ENCODE assay signal across 1 cellular context in the genomic region with DNA sequence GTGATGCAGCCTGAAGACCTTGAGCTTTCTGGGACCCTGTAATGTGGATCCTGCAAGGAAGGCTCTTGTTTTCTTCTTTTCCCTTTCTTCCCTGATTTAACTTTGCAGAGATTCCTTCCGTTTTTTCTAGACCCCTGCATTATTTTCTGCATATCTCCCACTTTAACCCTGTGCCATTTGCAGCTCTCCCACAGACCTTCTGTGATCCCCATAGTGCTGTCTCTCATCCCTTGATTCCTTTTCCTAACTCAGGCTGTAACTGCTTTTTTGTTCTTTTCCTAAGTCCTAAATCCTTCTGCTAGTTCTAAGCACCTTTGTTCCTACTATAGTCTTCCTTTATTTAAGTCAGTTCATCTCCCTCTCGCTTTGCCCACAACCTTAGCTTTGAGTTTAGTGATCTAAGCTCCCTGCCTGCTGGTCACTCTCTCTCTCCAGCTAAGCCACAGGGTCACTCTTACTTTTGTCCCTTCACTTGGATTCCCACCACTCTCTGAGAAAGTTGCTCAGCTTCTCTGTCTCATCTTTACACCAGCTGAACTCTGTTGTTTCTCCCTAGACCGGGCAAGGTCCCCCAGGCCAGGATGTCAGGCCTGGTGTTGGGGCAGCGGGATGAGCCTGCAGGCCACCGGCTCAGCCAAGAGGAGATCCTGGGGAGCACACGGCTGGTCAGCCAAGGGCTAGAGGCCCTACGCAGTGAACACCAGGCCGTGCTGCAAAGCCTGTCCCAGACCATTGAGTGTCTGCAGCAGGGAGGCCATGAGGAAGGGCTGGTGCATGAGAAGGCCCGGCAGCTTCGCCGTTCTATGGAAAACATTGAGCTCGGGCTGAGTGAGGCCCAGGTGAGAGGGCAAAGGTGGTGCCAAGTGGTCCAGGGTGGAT.
TF ChIP-seq lines count a peak whose summit lies in the region.

No MANE protein-coding gene starts in this region.

TF ChIP-seq in IMR-90, 13 proteins besides CTCF, POLR2A, EP300 and RAD21:
- TF ChIP-seq RFX5 (IDR thresholded peaks at IDR 0.05; ENCODE audit: low read depth, low read length) (no peak), SMC3 (IDR thresholded peaks at IDR 0.05; ENCODE audit: low read depth, low read length) (no peak), CHD1 (IDR thresholded peaks at IDR 0.05; ENCODE audit: low read depth, low read length) (no peak), CEBPB (IDR thresholded peaks at IDR 0.05; ENCODE audit: low read depth, low read length) (no peak), RCOR1 (IDR thresholded peaks at IDR 0.05; ENCODE audit: insufficient replicate concordance, low read length) (no peak), MAZ (IDR thresholded peaks at IDR 0.05; ENCODE audit: borderline replicate concordance, low read depth, low read length) (no peak)
- TF ChIP-seq, protein P1, sequence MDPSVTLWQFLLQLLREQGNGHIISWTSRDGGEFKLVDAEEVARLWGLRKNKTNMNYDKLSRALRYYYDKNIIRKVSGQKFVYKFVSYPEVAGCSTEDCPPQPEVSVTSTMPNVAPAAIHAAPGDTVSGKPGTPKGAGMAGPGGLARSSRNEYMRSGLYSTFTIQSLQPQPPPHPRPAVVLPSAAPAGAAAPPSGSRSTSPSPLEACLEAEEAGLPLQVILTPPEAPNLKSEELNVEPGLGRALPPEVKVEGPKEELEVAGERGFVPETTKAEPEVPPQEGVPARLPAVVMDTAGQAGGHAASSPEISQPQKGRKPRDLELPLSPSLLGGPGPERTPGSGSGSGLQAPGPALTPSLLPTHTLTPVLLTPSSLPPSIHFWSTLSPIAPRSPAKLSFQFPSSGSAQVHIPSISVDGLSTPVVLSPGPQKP (IDR thresholded peaks at IDR 0.05; ENCODE audit: borderline replicate concordance, low read depth, low read length): no peak
- TF ChIP-seq, protein P2, sequence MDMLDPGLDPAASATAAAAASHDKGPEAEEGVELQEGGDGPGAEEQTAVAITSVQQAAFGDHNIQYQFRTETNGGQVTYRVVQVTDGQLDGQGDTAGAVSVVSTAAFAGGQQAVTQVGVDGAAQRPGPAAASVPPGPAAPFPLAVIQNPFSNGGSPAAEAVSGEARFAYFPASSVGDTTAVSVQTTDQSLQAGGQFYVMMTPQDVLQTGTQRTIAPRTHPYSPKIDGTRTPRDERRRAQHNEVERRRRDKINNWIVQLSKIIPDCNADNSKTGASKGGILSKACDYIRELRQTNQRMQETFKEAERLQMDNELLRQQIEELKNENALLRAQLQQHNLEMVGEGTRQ (IDR thresholded peaks at IDR 0.05; ENCODE audit: low read depth, low read length): no peak
